ENCODE assay signal across 8 cellular contexts in the genomic region with DNA sequence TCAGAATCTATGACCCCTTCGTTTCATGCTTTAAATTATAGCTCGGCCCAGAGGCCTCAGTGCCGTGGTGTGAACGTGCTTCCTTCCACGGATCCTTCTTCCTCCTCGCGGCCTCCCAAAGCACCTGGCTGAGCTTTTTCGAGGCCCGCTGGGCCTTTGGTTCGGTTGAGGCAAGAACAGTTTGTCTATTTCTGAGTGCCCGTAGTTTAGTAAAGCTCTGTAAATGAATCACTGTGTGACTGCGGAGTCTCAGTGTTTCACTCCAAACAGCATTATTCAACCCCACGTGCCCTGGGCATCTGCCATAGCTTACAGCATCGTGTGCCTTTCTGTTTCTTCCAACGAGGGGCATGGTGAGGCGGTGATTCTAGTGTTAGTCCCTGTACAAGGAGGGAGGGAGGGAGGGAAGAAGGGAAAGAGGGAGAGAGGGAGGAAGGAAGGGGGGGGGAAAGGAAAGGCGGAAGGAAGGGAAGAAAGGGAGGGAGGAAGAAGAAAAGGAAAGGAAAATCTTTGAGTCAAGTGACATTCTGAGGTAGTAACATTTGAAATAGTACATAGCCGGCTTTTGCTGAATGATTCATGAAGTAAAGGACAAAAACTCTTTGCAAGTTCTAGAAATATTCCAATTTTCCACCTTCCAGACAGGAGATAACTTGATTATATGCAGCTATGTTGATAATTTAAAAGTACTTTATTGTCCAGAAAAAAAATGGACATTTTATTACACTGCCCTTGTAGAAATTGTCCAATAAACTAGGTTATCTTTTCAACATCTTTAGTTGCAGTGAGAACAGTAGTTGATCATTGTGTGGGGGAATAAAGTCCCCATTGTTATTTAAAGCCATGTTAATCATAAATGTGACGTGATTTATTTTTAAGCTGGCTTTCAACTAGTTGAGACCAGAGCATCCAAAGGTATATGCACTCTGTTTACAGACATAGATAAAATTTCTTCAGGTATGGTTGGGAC. TPM values are rescaled to one million over a fixed set of nuclear protein-coding genes. Genes with fewer than 3 reads are reported as not detected.
DNase-seq lines count a peak whose midpoint lies in the region; ATAC-seq and TF ChIP-seq lines count a peak whose summit lies in the region.

No MANE protein-coding gene starts in this region.

- CTCF ChIA-PET in activated CD8-positive, alpha-beta T cell treated with anti-CD3 and anti-CD28 coated beads, Interleukin-2, amount 10 ng/mL, durations not matched to agents 7 days and 5 days (lab: Charles Lee) = interaction anchor here (0.7 to 1.8 kb wide), 5 partner anchors 12 to 683 kb away, joined by 3 to 5 read pairs (median 4); no protein-coding TSS in a partner anchor

- TF ChIP-seq CTCF in MM.1S (IDR thresholded peaks at IDR 0.05; ENCODE audit: low read length) = no peak
- no peak for TF ChIP-seq CTCF in foreskin keratinocyte (conservative IDR thresholded peaks at IDR 0.05)

- peaks cover 23% of the 10 kb centered on the region for H3K4me1 Mint-ChIP-seq in activated CD8-positive, alpha-beta T cell treated with anti-CD3 and anti-CD28 coated beads, Interleukin-2, amount 10 ng/mL, durations not matched to agents 7 days and 5 days (ENCODE audit: low read depth)

- no peaks in the 10 kb centered on the region for H3K9me3 Mint-ChIP-seq in activated CD8-positive, alpha-beta T cell treated with anti-CD3 and anti-CD28 coated beads, Interleukin-2, amount 10 ng/mL, durations not matched to agents 7 days and 5 days (ENCODE audit: insufficient read depth)

- no peak for ATAC-seq in activated CD8-positive, alpha-beta T cell treated with anti-CD3 and anti-CD28 coated beads, Interleukin-2, amount 10 ng/mL, durations not matched to agents 7 days and 5 days
- ATAC-seq in foreskin keratinocyte (no peak), GM21515 (IDR thresholded peaks at IDR 0.05; ENCODE audit: unreplicated experiment) (no peak), HG02623 (IDR thresholded peaks at IDR 0.05; ENCODE audit: unreplicated experiment) (no peak)

- H4K20me1 ChIP-seq in MM.1S (ENCODE audit: insufficient read depth, low read length) = no peaks in the 10 kb centered on the region

- H3K79me2 ChIP-seq in MM.1S (ENCODE audit: low read length) = no peaks in the 10 kb centered on the region

- H3K4me3 ChIP-seq in MM.1S (ENCODE audit: low read length) (peak overlapping the region; percentile 72), neuron (ENCODE audit: low read length) (peak overlapping the region; percentile 56)

- peak overlapping the region; percentile 89; the same call in 1 of the 2 replicates for H2AFZ ChIP-seq in MM.1S (ENCODE audit: low read length)
- peak overlapping the region; percentile 81 for H2AFZ ChIP-seq in neuron (ENCODE audit: low read depth, low read length)

- H3K4me1 ChIP-seq in MM.1S (ENCODE audit: low read length) (no peaks in the 10 kb centered on the region), foreskin keratinocyte (no peaks in the 10 kb centered on the region), neuron (ENCODE audit: insufficient read depth, low read length) (peaks cover 32% of the 10 kb centered on the region)

- H3K9ac ChIP-seq in MM.1S (ENCODE audit: low read length) = no peak overlapping the region

- H3K4me3 Mint-ChIP-seq in activated CD8-positive, alpha-beta T cell treated with anti-CD3 and anti-CD28 coated beads, Interleukin-2, amount 10 ng/mL, durations not matched to agents 7 days and 5 days = peak overlapping the region; percentile 86

- H3K27me3 ChIP-seq in MM.1S (replicated peaks; ENCODE audit: insufficient read depth, low read length) (no peaks in the 10 kb centered on the region), foreskin keratinocyte (peaks cover 79% of the 10 kb centered on the region), neuron (ENCODE audit: insufficient read depth, low read length) (no peaks in the 10 kb centered on the region)

- H3K36me3 Mint-ChIP-seq in activated CD8-positive, alpha-beta T cell treated with anti-CD3 and anti-CD28 coated beads, Interleukin-2, amount 10 ng/mL, durations not matched to agents 7 days and 5 days (ENCODE audit: low read depth) = no peaks in the 10 kb centered on the region

- peaks cover 44% of the 10 kb centered on the region for H3K27me3 Mint-ChIP-seq in activated CD8-positive, alpha-beta T cell treated with anti-CD3 and anti-CD28 coated beads, Interleukin-2, amount 10 ng/mL, durations not matched to agents 7 days and 5 days (ENCODE audit: low read depth)

- no peaks in the 10 kb centered on the region for H3K9me2 ChIP-seq in MM.1S (replicated peaks; ENCODE audit: insufficient read depth, low read length)

- POLR2A ChIA-PET in activated CD8-positive, alpha-beta T cell treated with anti-CD3 and anti-CD28 coated beads, Interleukin-2, amount 10 ng/mL, durations not matched to agents 7 days and 5 days (lab: Charles Lee) = interaction anchor here (0.7 to 1.2 kb wide), 3 partner anchors 8 to 804 kb away, joined by 3 to 4 read pairs (median 4); no protein-coding TSS in a partner anchor

- no peaks in the 10 kb centered on the region for H3K36me3 ChIP-seq in MM.1S (replicated peaks; ENCODE audit: insufficient read depth, low read length)
- no peaks in the 10 kb centered on the region for H3K36me3 ChIP-seq in neuron (ENCODE audit: insufficient read depth, low read length)

- peak overlapping the region; percentile 91; the same call in 1 of the 2 replicates for H3K4me2 ChIP-seq in MM.1S (ENCODE audit: low read depth, low read length)

- peak overlapping the region; percentile 30 for H3K27ac Mint-ChIP-seq in activated CD8-positive, alpha-beta T cell treated with anti-CD3 and anti-CD28 coated beads, Interleukin-2, amount 10 ng/mL, durations not matched to agents 7 days and 5 days

- no peaks in the 10 kb centered on the region for H3F3A ChIP-seq in MM.1S (ENCODE audit: insufficient read depth, low read length)

- H3K27ac ChIP-seq in MM.1S (ENCODE audit: low read length) (no peak overlapping the region), foreskin keratinocyte (no peak overlapping the region)

- H3K9me3 ChIP-seq in MM.1S (replicated peaks; ENCODE audit: insufficient read depth, low read length) (no peaks in the 10 kb centered on the region), neuron (ENCODE audit: low read length) (no peaks in the 10 kb centered on the region)

- DNase-seq in DMS153 treated with DMSO at 0.1 percent for 48 hours (lab: John Stamatoyannopoulos, UW; ENCODE audit: unreplicated experiment) (peak; percentile 70), MM.1S (no peak), foreskin keratinocyte (peak; percentile 3 to 18), islet precursor cell (no peak)
- no peak for DNase-seq in activated CD8-positive, alpha-beta T cell treated with anti-CD3 and anti-CD28 coated beads, Interleukin-2, amount 10 ng/mL, durations not matched to agents 7 days and 5 days

RNA-seq across cellular contexts. Expression of gene TRIM9, which starts 1.2 kb away (rescaled TPM):
- under 1 TPM; 0.63 to 0.73 TPM for total RNA-seq in activated CD8-positive, alpha-beta T cell treated with anti-CD3 and anti-CD28 coated beads, Interleukin-2, amount 10 ng/mL, durations not matched to agents 7 days and 5 days
- total RNA-seq in foreskin keratinocyte = 0.07 TPM in 2 replicates
- 0.03 and 0.04 TPM in 2 replicates for polyA plus RNA-seq in foreskin keratinocyte

Comparison
In these comparisons a context has a peak if more than half of its experiments do, and no peak if none do; other contexts are left out.
1. DNase-seq: peak in DMS153 treated with DMSO at 0.1 percent for 48 hours (single experiment) and foreskin keratinocyte (2 of 2); none in MM.1S (single experiment), activated CD8-positive, alpha-beta T cell treated with anti-CD3 and anti-CD28 coated beads, Interleukin-2, amount 10 ng/mL, durations not matched to agents 7 days and 5 days (single experiment) and islet precursor cell (single experiment).